In genomic region chr11:69704508-69705245, GRCh38 we compare ENCODE assay signal across 8 cellular contexts. TPM values are rescaled to one million over a fixed set of nuclear protein-coding genes. Genes with fewer than 3 reads are reported as not detected.
DNase-seq lines count a peak whose midpoint lies in the region; ATAC-seq and TF ChIP-seq lines count a peak whose summit lies in the region.

No MANE protein-coding gene starts in this region.

- POLR2A ChIA-PET in A673 (lab: Charles Lee; ENCODE audit: low non-redundant PET) = no interaction called here

- WGBS in tibial nerve, 2 donors = 14 to 15% methylated on average over 36 to 39 of the region's 62 CpGs

- no peak for TF ChIP-seq EP300 in tibial nerve (IDR thresholded peaks at IDR 0.05)

- no peaks in the 10 kb centered on the region for H3K9me3 ChIP-seq in A673 (ENCODE audit: low read depth, low read length, poor library complexity, severe bottlenecking)
- no peaks in the 10 kb centered on the region for H3K9me3 ChIP-seq in tibial nerve

- CTCF ChIA-PET in A673 (lab: Charles Lee) = interaction anchor here (0.5 to 1.6 kb wide), 6 partner anchors 11 to 208 kb away, joined by 3 to 6 read pairs (median 4); no protein-coding TSS in a partner anchor

- peaks cover 35% of the 10 kb centered on the region for H3K27me3 ChIP-seq in A673 (replicated peaks; ENCODE audit: insufficient read depth, low read depth, low read length, poor library complexity)
- H3K27me3 ChIP-seq in tibial nerve = peaks cover 2 to 66% of the 10 kb centered on the region in 2 donors

- no peak overlapping the region for H3K27ac ChIP-seq in A673 (ENCODE audit: low read depth, low read length, poor library complexity, severe bottlenecking)
- no peak overlapping the region for H3K27ac ChIP-seq in tibial nerve

- intact Hi-C loops in A673 (cut with micrococcal nuclease; ENCODE audit: unreplicated experiment) = loop anchor here (1.0 to 5.0 kb wide), 2 partner anchors 97 to 493 kb away; no protein-coding TSS in a partner anchor

- in situ Hi-C loops in GM13976 (cut with MboI; ENCODE audit: low sequenced_read_pairs, unreplicated experiment) = loop anchor here (25.0 kb wide), 1 partner anchor 183 kb away; no protein-coding TSS in a partner anchor

- DNase-seq in A673 (ENCODE audit: low spot score) (peak; percentile 94), GM13976 (ENCODE audit: low spot score) (peak; percentile 65), SW480 (ENCODE audit: low spot score) (peak; percentile 86), hepatic stellate cell (ENCODE audit: low spot score) (peak; percentile 41), tibial nerve (ENCODE audit: low spot score in 2 of 2) (no peak), midbrain (lab: John Stamatoyannopoulos, UW) (no peak)
- no peak for DNase-seq in activated CD8-positive, alpha-beta memory T cell treated with anti-CD3 and anti-CD28 coated beads for 24 hours

- BruUV-seq in A673 (replicated peaks; lab: Mats Ljungman, UMichigan) = no TSS peak

- TF ChIP-seq POLR2A in tibial nerve (IDR thresholded peaks at IDR 0.05) = no peak

- peaks cover 44% of the 10 kb centered on the region for H3K4me1 ChIP-seq in A673 (ENCODE audit: insufficient read depth, low read length, poor library complexity, severe bottlenecking)
- peaks cover 0 to 47% (median 8%) of the 10 kb centered on the region in 4 donors for H3K4me1 ChIP-seq in tibial nerve

- TF ChIP-seq CTCF in A673 (conservative IDR thresholded peaks at IDR 0.05; ENCODE audit: low read depth, low read length) (peak; percentile 75), GM13976 (IDR thresholded peaks at IDR 0.05; ENCODE audit: borderline replicate concordance, control extremely low read depth, extremely low read depth, insufficient read depth, missing control alignments) (peak; percentile 36), tibial nerve (IDR thresholded peaks at IDR 0.05) (peak in 3 of 5 experiments; percentile 14 to 39 (median 16))

- H3K4me3 ChIP-seq in A673 (ENCODE audit: low read depth, low read length, poor library complexity, severe bottlenecking) (peak overlapping the region; percentile 45), tibial nerve (no peak overlapping the region)

- no peak for ATAC-seq in GM18520 (IDR thresholded peaks at IDR 0.05; ENCODE audit: unreplicated experiment)

- H3K36me3 ChIP-seq in A673 (ENCODE audit: insufficient read depth, low read length, poor library complexity, severe bottlenecking) = no peaks in the 10 kb centered on the region
- no peaks in the 10 kb centered on the region for H3K36me3 ChIP-seq in tibial nerve

RNA-seq across cellular contexts. Expression of gene FGF19, which starts 0.9 kb away (rescaled TPM):
- total RNA-seq in A673 (2021) (0.69 TPM in 1 of 2 replicates, not detected in the other), tibial nerve (not detected)

RNA-seq across cellular contexts. Expression of gene LTO1, which starts 29.5 kb away (rescaled TPM):
- total RNA-seq in A673 (2021) (52.8 and 56.0 TPM in 2 replicates), tibial nerve (10 to 100 TPM; 22.5 to 29.9 (median 23.1) TPM)

Comparison
In these comparisons a context has a peak if more than half of its experiments do, and no peak if none do; other contexts are left out.
1. DNase-seq: peak in A673 (single experiment), GM13976 (single experiment), SW480 (single experiment) and hepatic stellate cell (single experiment); none in tibial nerve (0 of 2), midbrain (single experiment) and activated CD8-positive, alpha-beta memory T cell treated with anti-CD3 and anti-CD28 coated beads for 24 hours (single experiment).
2. CTCF ChIP-seq: peak in every context shown above with its lines; median percentile 75 in A673; 36 in GM13976; 16 in tibial nerve.